ENCODE assay signal across 1 cellular context in genomic region chr2:21757805-21758204, GRCh38.
A peak's percentile ranks its signal among the peaks of the same experiment; 100 is the strongest.
TF ChIP-seq lines count a peak whose summit lies in the region.

No MANE protein-coding gene starts in this region.

TF ChIP-seq in neural cell, 6 proteins besides CTCF, POLR2A, EP300 and RAD21:
- TF ChIP-seq REST (IDR thresholded peaks at IDR 0.05; ENCODE audit: borderline replicate concordance) (peak; percentile 78), POLR2AphosphoS5 (IDR thresholded peaks at IDR 0.05) (no peak)
